1 cellular context compared by ENCODE assay signal in the genomic region with DNA sequence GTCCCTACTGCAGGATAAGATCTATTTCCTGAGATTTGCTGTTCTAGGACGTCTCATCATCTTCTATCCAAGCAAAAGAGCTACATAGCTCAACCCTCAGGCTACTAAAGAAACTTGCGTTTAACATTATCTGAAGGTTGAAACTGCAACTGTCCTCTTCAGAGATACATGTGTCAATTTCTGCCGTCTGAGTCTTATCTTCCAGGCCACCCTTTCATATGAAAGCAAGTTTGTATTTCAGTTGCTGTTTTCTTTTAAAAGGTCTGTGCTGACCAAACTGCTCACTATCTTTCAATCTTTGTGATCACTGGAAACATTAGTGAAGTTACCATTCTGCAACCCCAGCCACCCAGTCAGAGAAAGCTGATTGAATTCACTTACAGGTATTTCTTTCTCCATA.
TF ChIP-seq lines count a peak whose summit lies in the region.

No MANE protein-coding gene starts in this region.

TF ChIP-seq in GM12878, 131 proteins besides CTCF, POLR2A, EP300 and RAD21 (continued from another document):
- no peak for TF ChIP-seq ZZZ3 (IDR thresholded peaks at IDR 0.05; ENCODE audit: control insufficient read depth, insufficient read length, low read depth)
TF ChIP-seq in GM12878: peak in this region for 0.
